Comparison of ENCODE assay signal across 9 cellular contexts in the genomic region with DNA sequence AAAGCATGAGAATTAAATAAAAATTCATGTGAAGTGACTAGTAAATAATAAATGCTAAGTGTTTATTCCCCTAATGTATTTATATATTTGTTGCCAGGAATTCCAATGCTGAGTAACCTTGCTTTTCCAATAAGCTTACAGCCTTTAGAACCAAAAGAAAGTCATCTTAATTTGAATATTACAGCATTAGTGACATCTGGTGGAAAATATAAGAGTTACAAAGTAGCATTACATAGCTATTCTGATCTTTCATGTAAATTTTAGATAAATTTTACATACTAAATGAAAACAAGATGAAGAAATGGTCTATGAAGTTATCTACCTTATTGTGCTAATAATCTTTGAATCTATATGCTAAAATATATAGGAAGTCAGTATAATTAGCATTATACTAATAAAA. TPM values are rescaled to one million over a fixed set of nuclear protein-coding genes. Genes with fewer than 3 reads are reported as not detected.
DNase-seq lines count a peak whose midpoint lies in the region; ATAC-seq, FAIRE-seq and TF ChIP-seq lines count a peak whose summit lies in the region.
"Had no signal": no experiment of that assay in that cellular context is flagged by ENCODE, and none has a peak within 500 bp of the region (broad histone marks: within the 10 kb centered on the region; RNA-seq: fewer than 3 reads in every experiment).

No MANE protein-coding gene starts in this region.

- 0 out of 2 replicates have a peak, but pooled peaks cover under 1% of the 10 kb centered on the region for H4K20me1 ChIP-seq in KMS-11 (ENCODE audit: insufficient read depth)
- H4K20me1 ChIP-seq in GM12878 (ENCODE audit: control insufficient read depth, insufficient read depth): no peaks in the 10 kb centered on the region

- no peak overlapping the region for H2AK5ac ChIP-seq in neuronal stem cell (ENCODE audit: low read depth, low read length)

- H2BK120ac ChIP-seq in neuronal stem cell (ENCODE audit: low read depth, low read length): no peak overlapping the region

- SMC1A ChIA-PET in GM12878 (lab: Charles Lee; ENCODE audit: uncharacterized antibody, unreplicated experiment): interaction anchor here (0.7 to 2.1 kb wide), 6 partner anchors 11 to 925 kb away, joined by 3 to 12 read pairs (median 4); a partner anchor contains a TSS

- no peak overlapping the region for H3K4me3 Mint-ChIP-seq in CD8-positive, alpha-beta T cell

- H3K9me3 ChIP-seq in GM12878 (replicated peaks; ENCODE audit: control insufficient read depth, insufficient read depth, low read length): no peaks in the 10 kb centered on the region
- no peaks in the 10 kb centered on the region for H3K9me3 ChIP-seq in mucosa of descending colon
- H3K9me3 ChIP-seq in CD8-positive, alpha-beta T cell (ENCODE audit: low read length): no peaks in the 10 kb centered on the region
- H3K9me3 ChIP-seq in neuronal stem cell (replicated peaks in 1 of 2; ENCODE audit: control insufficient read depth in 2 of 2, insufficient read depth in 1 of 2, low read depth in 1 of 2, low read length in 2 of 2): no peaks in the 10 kb centered on the region
- no peaks in the 10 kb centered on the region for H3K9me3 ChIP-seq in ovary

- no peak for TF ChIP-seq EP300 in GM12878 (IDR thresholded peaks at IDR 0.05; ENCODE audit: borderline replicate concordance in 1 of 2, control insufficient read depth in 1 of 2, low read depth in 2 of 2, low read length in 2 of 2)
- TF ChIP-seq EP300 in ovary (IDR thresholded peaks at IDR 0.05): no peak

- H3K79me2 ChIP-seq in KMS-11 (ENCODE audit: insufficient read depth, low read depth): peaks cover 6% of the 10 kb centered on the region
- H3K79me2 ChIP-seq in GM12878 (ENCODE audit: control insufficient read depth, insufficient read depth, low read length): peaks cover 6% of the 10 kb centered on the region

- no peak overlapping the region for H2BK5ac ChIP-seq in neuronal stem cell (ENCODE audit: low read length)

- H3K27ac ChIP-seq in KMS-11: no peak overlapping the region
- no peak overlapping the region for H3K27ac ChIP-seq in GM12878 (ENCODE audit: control insufficient read depth, insufficient read depth)
- no peak overlapping the region for H3K27ac ChIP-seq in CD8-positive, alpha-beta T cell (ENCODE audit: low read depth, low read length)
- H3K27ac ChIP-seq in neuronal stem cell (replicated peaks; ENCODE audit: low read length): no peak overlapping the region
- no peak overlapping the region for H3K27ac ChIP-seq in ovary

- CTCF ChIA-PET in GM12878 (lab: Yijun Ruan, JAX): interaction anchor here (0.6 to 5.7 kb wide), 9 partner anchors 14 to 1136 kb away, joined by 3 to 32 read pairs (median 3); a partner anchor contains a TSS
- CTCF ChIA-PET in CD8-positive, alpha-beta T cell (lab: Charles Lee): no interaction called here

- DNase-seq in GM03348 (ENCODE audit: low spot score): peak; percentile 45
- DNase-seq in GM12878 (ENCODE audit: low read depth, low spot score): no peak
- no peak for DNase-seq in mucosa of descending colon
- DNase-seq in CD8-positive, alpha-beta T cell: no peak
- no peak for DNase-seq in GM12892 (ENCODE audit: insufficient read length)
- DNase-seq in neuronal stem cell (ENCODE audit: low spot score): no peak
- DNase-seq in ovary: no peak

- H3K14ac ChIP-seq in neuronal stem cell (ENCODE audit: low read length): no peak overlapping the region

- H3K27me3 Mint-ChIP-seq in CD8-positive, alpha-beta T cell (ENCODE audit: low read depth): no peaks in the 10 kb centered on the region

- no peak overlapping the region for H4K91ac ChIP-seq in neuronal stem cell (ENCODE audit: low read depth, low read length, poor library complexity)

- H3K4me1 ChIP-seq in KMS-11 (ENCODE audit: low read depth, poor library complexity, severe bottlenecking) (no peaks in the 10 kb centered on the region), GM12878 (ENCODE audit: control insufficient read depth, insufficient read depth, low read length) (peaks cover 16% of the 10 kb centered on the region), mucosa of descending colon (ENCODE audit: low read depth) (no peaks in the 10 kb centered on the region), neuronal stem cell (ENCODE audit: control insufficient read depth in 2 of 2, insufficient read depth in 1 of 2, low read depth in 1 of 2, low read length in 2 of 2) (no peaks in the 10 kb centered on the region), ovary (ENCODE audit: insufficient read depth) (no peaks in the 10 kb centered on the region)
- no peaks in the 10 kb centered on the region for H3K4me1 ChIP-seq in CD8-positive, alpha-beta T cell (ENCODE audit: insufficient read depth, low read length)

- H3K27me3 ChIP-seq in KMS-11 (ENCODE audit: insufficient read depth, low read depth): no peaks in the 10 kb centered on the region
- no peaks in the 10 kb centered on the region for H3K27me3 ChIP-seq in GM12878 (replicated peaks in 1 of 2; ENCODE audit: control insufficient read depth in 2 of 2, insufficient read depth in 2 of 2, low read length in 1 of 2)
- H3K27me3 ChIP-seq in CD8-positive, alpha-beta T cell (ENCODE audit: insufficient read depth, low read length): no peaks in the 10 kb centered on the region
- H3K27me3 ChIP-seq in neuronal stem cell (ENCODE audit: control insufficient read depth in 3 of 3, insufficient read depth in 3 of 3, low read depth in 1 of 3, low read length in 3 of 3): no peaks in the 10 kb centered on the region
- H3K27me3 ChIP-seq in ovary: no peaks in the 10 kb centered on the region

- H3K36me3 ChIP-seq in KMS-11 (ENCODE audit: insufficient read depth) (peaks cover 13% of the 10 kb centered on the region; the same call in 1 of the 2 replicates), GM12878 (ENCODE audit: control insufficient read depth in 2 of 2, insufficient read depth in 2 of 2, low read length in 1 of 2) (peaks cover 0 to 8% of the 10 kb centered on the region in 2 experiments; a peak in 2 of 4 replicates), mucosa of descending colon (ENCODE audit: low read depth) (no peaks in the 10 kb centered on the region), neuronal stem cell (replicated peaks in 1 of 2; ENCODE audit: control insufficient read depth in 2 of 2, insufficient read depth in 2 of 2, low read length in 2 of 2) (peaks cover 8 to 69% of the 10 kb centered on the region in 2 donors), ovary (no peaks in the 10 kb centered on the region)
- H3K36me3 ChIP-seq in CD8-positive, alpha-beta T cell (ENCODE audit: insufficient read depth, low read length): no peaks in the 10 kb centered on the region

- BruUV-seq in GM12878 (replicated peaks; lab: Mats Ljungman, UMichigan): no TSS peak

- no peak overlapping the region for H3K23ac ChIP-seq in neuronal stem cell (ENCODE audit: low read depth, low read length, poor library complexity)

- TF ChIP-seq CTCF in KMS-11 (conservative IDR thresholded peaks at IDR 0.05; ENCODE audit: low read depth, low read length) (peak; percentile 25), GM12878 (IDR thresholded peaks at IDR 0.05 in 2 of 3, conservative IDR thresholded peaks at IDR 0.05 in 1 of 3; ENCODE audit: control insufficient read depth in 2 of 3, extremely low read depth in 1 of 3, insufficient read depth in 1 of 3, low read depth in 3 of 3, low read length in 3 of 3) (peak in 1 of 3 experiments; percentile 5; a peak in 2 of 6 replicates), mucosa of descending colon (IDR thresholded peaks at IDR 0.05) (no peak), ovary (IDR thresholded peaks at IDR 0.05) (no peak)
- no peak for TF ChIP-seq CTCF in CD8-positive, alpha-beta T cell (IDR thresholded peaks at IDR 0.05)

- H2AFZ ChIP-seq in KMS-11 (ENCODE audit: low read depth) (no peak overlapping the region), GM12878 (ENCODE audit: control insufficient read depth, low read depth, low read length) (no peak overlapping the region), neuronal stem cell (ENCODE audit: low read length) (no peak overlapping the region)

- no peaks in the 10 kb centered on the region for H3K4me1 Mint-ChIP-seq in CD8-positive, alpha-beta T cell (ENCODE audit: low read depth)

- RAD21 ChIA-PET in GM12878 (lab: Charles Lee; ENCODE audit: unreplicated experiment): interaction anchor here (0.6 to 3.3 kb wide), 2 partner anchors 402 to 428 kb away, joined by 3 to 31 read pairs; a partner anchor contains a TSS

- FAIRE-seq in GM12878 (lab: Jason Lieb, UNC): no peak
- no peak for FAIRE-seq in GM12892 (lab: Jason Lieb, UNC)
- FAIRE-seq: frontal cortex had no signal

- intact Hi-C loops in GM12878 (cut with micrococcal nuclease; ENCODE audit: unreplicated experiment): no loop called here
- intact Hi-C loops in mucosa of descending colon (cut with DNase I, micrococcal nuclease): loop anchor here in 1 of 2 donors (10.0 kb wide), 1 partner anchor 741 kb away; no protein-coding TSS in a partner anchor
- intact Hi-C loops in CD8-positive, alpha-beta T cell (cut with DNase I, micrococcal nuclease): loop anchor here in 1 of 2 experiments (10.0 kb wide), 1 partner anchor 1011 kb away; no protein-coding TSS in a partner anchor
- intact Hi-C loops in ovary (cut with DNase I): loop anchor here in 2 of 4 donors (10.0 kb wide), 2 partner anchors 491 to 741 kb away; no protein-coding TSS in a partner anchor

- TF ChIP-seq RAD21 in GM12878 (IDR thresholded peaks at IDR 0.05; ENCODE audit: insufficient read depth, low read depth, low read length): no peak

- no peak overlapping the region for H3K4ac ChIP-seq in neuronal stem cell (ENCODE audit: low read length)

- H3K36me3 Mint-ChIP-seq in CD8-positive, alpha-beta T cell: peaks cover 30% of the 10 kb centered on the region

- in situ Hi-C loops in GM12878 (cut with MboI): loop anchor here (5.0 to 10.0 kb wide), 3 partner anchors 424 to 1081 kb away; a partner anchor contains a TSS

- ATAC-seq in GM12878 (peak; percentile 60), mucosa of descending colon (peak; percentile 37)
- ATAC-seq in CD8-positive, alpha-beta T cell: no peak

- no peak overlapping the region for H4K8ac ChIP-seq in neuronal stem cell (ENCODE audit: low read depth, low read length)

- H2BK12ac ChIP-seq in neuronal stem cell (ENCODE audit: low read length): no peak overlapping the region

- no peak overlapping the region for H2BK15ac ChIP-seq in neuronal stem cell (ENCODE audit: low read length)

- H3K4me3 ChIP-seq in KMS-11 (IDR thresholded peaks at IDR 0.05; ENCODE audit: insufficient read depth, low read depth, low read length) (no peak overlapping the region), GM12878 (no peak overlapping the region), mucosa of descending colon (no peak overlapping the region), neuronal stem cell (ENCODE audit: low read length in 2 of 2) (no peak overlapping the region), ovary (no peak overlapping the region)
- no peak overlapping the region for H3K4me3 ChIP-seq in CD8-positive, alpha-beta T cell (ENCODE audit: low read depth, low read length)

- POLR2A ChIA-PET in GM12878 (lab: Charles Lee): no interaction called here
- POLR2A ChIA-PET in CD8-positive, alpha-beta T cell (lab: Charles Lee): no interaction called here

- no peak overlapping the region for H3K18ac ChIP-seq in neuronal stem cell (ENCODE audit: low read length)

- H3K79me1 ChIP-seq in neuronal stem cell (ENCODE audit: low read depth, low read length): no peaks in the 10 kb centered on the region

- no peaks in the 10 kb centered on the region for H3K9me3 Mint-ChIP-seq in CD8-positive, alpha-beta T cell

- no peak overlapping the region for H3K27ac Mint-ChIP-seq in CD8-positive, alpha-beta T cell

- no peak overlapping the region for H3K9ac ChIP-seq in KMS-11
- no peak overlapping the region for H3K9ac ChIP-seq in GM12878 (ENCODE audit: control insufficient read depth, insufficient read depth, low read length)
- H3K9ac ChIP-seq in neuronal stem cell (ENCODE audit: low read depth, low read length, poor library complexity): no peak overlapping the region

- H3K4me2 ChIP-seq in KMS-11: no peak overlapping the region
- H3K4me2 ChIP-seq in GM12878 (ENCODE audit: control insufficient read depth, insufficient read depth): no peak overlapping the region
- H3K4me2 ChIP-seq in neuronal stem cell (ENCODE audit: insufficient read depth, low read length, poor library complexity, severe bottlenecking): no peak overlapping the region

- TF ChIP-seq POLR2A in GM12878 (IDR thresholded peaks at IDR 0.05; ENCODE audit: low read depth, low read length): no peak
- no peak for TF ChIP-seq POLR2A in GM12892 (IDR thresholded peaks at IDR 0.05; ENCODE audit: low read depth, low read length)
- TF ChIP-seq POLR2A in ovary (IDR thresholded peaks at IDR 0.05): no peak

RNA-seq across cellular contexts. Expression of a gene that starts 10.4 kb away (rescaled TPM):
- total RNA-seq in GM12878 (2013; cell fraction: nucleolus; rRNA removed): 25.7 and 27.3 TPM in 2 replicates
- total RNA-seq in GM12878 (2014; rRNA removed) (93.7 and 99.6 TPM in 2 replicates), GM12878 (2014; rRNA removed; fragmentation: Illumina TruSeq; extraction: Trizol) (80.0 and 84.5 TPM in 2 replicates), GM12878 (2021) (61.6 and 74.0 TPM in 2 replicates), mucosa of descending colon (10 to 100 TPM in 1 of 3 donors, 1 to 10 TPM in 2; 2.9 to 17.5 (median 3.0) TPM), ovary (1 to 10 TPM in 6 of 7 donors, under 1 TPM in 1; 0.95 to 5.2 (median 1.9) TPM)
- 15.4 TPM for polyA plus RNA-seq in GM12878 (2011; ENCODE audit: low read depth)
- polyA plus RNA-seq in GM12878 (2011; rRNA removed) (121 and 202 TPM in 2 replicates), GM12878 (2014; fragmentation: Illumina TruSeq; extraction: Trizol) (58.1 and 74.2 TPM in 2 replicates), GM12878 (2014; fragmentation: Nextera tagmentation; extraction: Ambion mirVana) (100 to 1,000 TPM; 273 to 407 TPM), GM12878 (2014; rRNA removed) (85.5 and 95.9 TPM in 2 replicates), GM12878 (2016; fragmentation: Nextera tagmentation; extraction: Ambion mirVana) (100 to 1,000 TPM; 217 to 261 TPM), ovary (1 to 10 TPM; 3.8 to 4.0 TPM)
- 42.4 and 90.8 TPM in 2 replicates for polyA plus RNA-seq in GM12878 (2011; cell fraction: cytosol; rRNA removed)
- 55.9 and 59.6 TPM in 2 replicates for polyA plus RNA-seq in GM12878 (2011; cell fraction: nucleus; rRNA removed)
- 57.0 and 62.7 TPM in 2 replicates for polyA plus RNA-seq in GM12878 (2012)
- 29.1 and 45.2 TPM in 2 replicates for polyA minus RNA-seq in GM12878 (2011; rRNA and poly(A)+ RNA removed)
- 19.5 and 30.9 TPM in 2 replicates for polyA minus RNA-seq in GM12878 (2011; cell fraction: cytosol; rRNA and poly(A)+ RNA removed)
- polyA minus RNA-seq in GM12878 (2011; cell fraction: nucleus; rRNA and poly(A)+ RNA removed): 37.1 and 43.8 TPM in 2 replicates
- total RNA-seq in CD8-positive, alpha-beta T cell: 1 to 10 TPM; 7.4 to 9.1 TPM
- polyA plus RNA-seq in GM12892 (2012; ENCODE audit: missing spikeins): 77.9 TPM
- polyA plus RNA-seq in neuronal stem cell (2013, experiment 1 of 2): 77.0 TPM
- polyA plus RNA-seq in neuronal stem cell (2013, experiment 2 of 2): 81.3 TPM
